Comparison of ENCODE assay signal across 27 cellular contexts in genomic region chr15:95698230-95698629, GRCh38.
"Had no signal": no experiment of that assay in that cellular context is flagged by ENCODE, and none has a peak within 500 bp of the region (broad histone marks: within the 10 kb centered on the region; RNA-seq: fewer than 3 reads in every experiment).

No MANE protein-coding gene starts in this region.

- H3K36me3 ChIP-seq: esophagus squamous epithelium, heart right ventricle, lower lobe of right lung, ovary, sigmoid colon, spleen, thoracic aorta, upper lobe of left lung had no signal

- H3K9me3 ChIP-seq: ovary had no signal

- H3K4me3 ChIP-seq: esophagus squamous epithelium, heart right ventricle, left ventricle myocardium inferior, lower lobe of right lung, ovary, psoas muscle, sigmoid colon, skin epidermis, spleen, thoracic aorta, tibial nerve, upper lobe of left lung had no signal

- H3K27ac ChIP-seq: esophagus squamous epithelium, heart right ventricle, left ventricle myocardium inferior, lower lobe of right lung, ovary, psoas muscle, sigmoid colon, skin epidermis, spleen, thoracic aorta, tibial nerve, upper lobe of left lung had no signal

- DNase-seq: cortex of kidney; esophagus squamous epithelium; foreskin melanocyte; glutamatergic neuron; heart right ventricle; hippocampal formation; islet precursor cell; kidney glomerular epithelial cell; left colon; left ventricle myocardium inferior; lower lobe of right lung; natural killer cell; occipital lobe; ovary; posterior cingulate gyrus; psoas muscle; right cardiac atrium; sigmoid colon; spleen; stimulated activated CD4-positive, alpha-beta T cell treated with anti-CD3 and anti-CD28 coated beads, Interleukin-15, amount 100 ng/mL, for 24 hours; stimulated activated CD4-positive, alpha-beta T cell treated with anti-CD3 and anti-CD28 coated beads, Interleukin-2, amount 100 ng/mL, for 48 hours; stimulated activated naive B cell treated with anti-CD40 and anti-IgM and Interleukin-4, amounts not matched to agents 10 μg/mL and 1 μg/mL and 100 μg/mL, for 72 hours; upper lobe of left lung had no signal

- H3K4me3 Mint-ChIP-seq: natural killer cell; stimulated activated naive B cell treated with anti-CD40 and anti-IgM and Interleukin-4, amounts not matched to agents 10 μg/mL and 1 μg/mL and 100 μg/mL, for 72 hours; stimulated activated naive CD8-positive, alpha-beta T cell treated with anti-CD3 and anti-CD28 coated beads, Interleukin-15, Interleukin-2, amounts not matched to agents 100 ng/mL and 50 ng/mL, for 24 hours had no signal

- ATAC-seq: heart right ventricle; left colon; lower lobe of right lung; natural killer cell; psoas muscle; right cardiac atrium; stimulated activated naive B cell treated with anti-CD40 and anti-IgM and Interleukin-4, amounts not matched to agents 10 μg/mL and 1 μg/mL and 100 μg/mL, for 72 hours had no signal

- H3K27me3 Mint-ChIP-seq: stimulated activated naive B cell treated with anti-CD40 and anti-IgM and Interleukin-4, amounts not matched to agents 10 μg/mL and 1 μg/mL and 100 μg/mL, for 72 hours had no signal

- H3K4me1 Mint-ChIP-seq: natural killer cell; stimulated activated naive B cell treated with anti-CD40 and anti-IgM and Interleukin-4, amounts not matched to agents 10 μg/mL and 1 μg/mL and 100 μg/mL, for 72 hours had no signal

- H3K4me1 ChIP-seq: esophagus squamous epithelium, heart right ventricle, left ventricle myocardium inferior, lower lobe of right lung, psoas muscle, sigmoid colon, spleen, upper lobe of left lung had no signal

- H3K27ac Mint-ChIP-seq: natural killer cell; stimulated activated naive B cell treated with anti-CD40 and anti-IgM and Interleukin-4, amounts not matched to agents 10 μg/mL and 1 μg/mL and 100 μg/mL, for 72 hours; stimulated activated naive CD8-positive, alpha-beta T cell treated with anti-CD3 and anti-CD28 coated beads, Interleukin-15, Interleukin-2, amounts not matched to agents 100 ng/mL and 50 ng/mL, for 24 hours had no signal

- H3K27me3 ChIP-seq: esophagus squamous epithelium, heart right ventricle, ovary, sigmoid colon, spleen, tibial nerve, upper lobe of left lung had no signal
